Comparison of ENCODE assay signal across 1 cellular context in the genomic region with DNA sequence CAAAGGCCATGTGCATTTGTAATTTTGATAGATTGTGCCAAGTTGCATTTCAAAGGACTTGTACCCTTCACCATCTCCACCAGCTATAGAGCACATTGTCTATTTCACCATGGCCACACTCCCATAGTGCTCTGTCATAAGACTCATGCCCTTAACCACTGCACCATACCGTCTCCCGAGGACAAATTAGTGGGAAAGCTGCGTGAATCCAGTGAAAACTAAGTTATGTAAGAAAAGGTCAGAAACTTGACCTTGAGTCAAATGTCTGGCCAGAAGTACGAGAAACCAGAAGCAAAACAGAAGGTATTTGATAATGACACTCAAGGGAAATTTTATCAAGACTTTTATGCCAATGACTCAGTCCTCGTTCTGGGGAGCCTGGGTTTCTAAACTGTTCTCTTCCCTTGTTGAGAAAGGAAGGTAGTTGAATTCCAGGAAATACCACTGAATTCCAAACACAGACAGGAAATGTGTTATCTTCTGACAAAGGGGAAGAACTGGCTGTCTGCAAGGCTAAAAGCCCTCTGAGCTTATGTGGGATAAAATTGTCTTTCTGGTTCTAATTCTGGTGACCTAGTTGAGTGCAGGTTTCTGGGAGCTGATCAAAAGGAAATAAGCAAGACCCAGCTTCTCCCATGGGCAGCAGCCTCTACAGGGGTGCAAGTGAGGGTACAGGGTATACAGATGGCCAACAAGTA.
A peak's percentile ranks its signal among the peaks of the same experiment; 100 is the strongest.
TF ChIP-seq lines count a peak whose summit lies in the region.

No MANE protein-coding gene starts in this region.

TF ChIP-seq in K562, 482 proteins besides CTCF, POLR2A, EP300 and RAD21 (continued from another document and continues in another):
- TF ChIP-seq, protein P1, sequence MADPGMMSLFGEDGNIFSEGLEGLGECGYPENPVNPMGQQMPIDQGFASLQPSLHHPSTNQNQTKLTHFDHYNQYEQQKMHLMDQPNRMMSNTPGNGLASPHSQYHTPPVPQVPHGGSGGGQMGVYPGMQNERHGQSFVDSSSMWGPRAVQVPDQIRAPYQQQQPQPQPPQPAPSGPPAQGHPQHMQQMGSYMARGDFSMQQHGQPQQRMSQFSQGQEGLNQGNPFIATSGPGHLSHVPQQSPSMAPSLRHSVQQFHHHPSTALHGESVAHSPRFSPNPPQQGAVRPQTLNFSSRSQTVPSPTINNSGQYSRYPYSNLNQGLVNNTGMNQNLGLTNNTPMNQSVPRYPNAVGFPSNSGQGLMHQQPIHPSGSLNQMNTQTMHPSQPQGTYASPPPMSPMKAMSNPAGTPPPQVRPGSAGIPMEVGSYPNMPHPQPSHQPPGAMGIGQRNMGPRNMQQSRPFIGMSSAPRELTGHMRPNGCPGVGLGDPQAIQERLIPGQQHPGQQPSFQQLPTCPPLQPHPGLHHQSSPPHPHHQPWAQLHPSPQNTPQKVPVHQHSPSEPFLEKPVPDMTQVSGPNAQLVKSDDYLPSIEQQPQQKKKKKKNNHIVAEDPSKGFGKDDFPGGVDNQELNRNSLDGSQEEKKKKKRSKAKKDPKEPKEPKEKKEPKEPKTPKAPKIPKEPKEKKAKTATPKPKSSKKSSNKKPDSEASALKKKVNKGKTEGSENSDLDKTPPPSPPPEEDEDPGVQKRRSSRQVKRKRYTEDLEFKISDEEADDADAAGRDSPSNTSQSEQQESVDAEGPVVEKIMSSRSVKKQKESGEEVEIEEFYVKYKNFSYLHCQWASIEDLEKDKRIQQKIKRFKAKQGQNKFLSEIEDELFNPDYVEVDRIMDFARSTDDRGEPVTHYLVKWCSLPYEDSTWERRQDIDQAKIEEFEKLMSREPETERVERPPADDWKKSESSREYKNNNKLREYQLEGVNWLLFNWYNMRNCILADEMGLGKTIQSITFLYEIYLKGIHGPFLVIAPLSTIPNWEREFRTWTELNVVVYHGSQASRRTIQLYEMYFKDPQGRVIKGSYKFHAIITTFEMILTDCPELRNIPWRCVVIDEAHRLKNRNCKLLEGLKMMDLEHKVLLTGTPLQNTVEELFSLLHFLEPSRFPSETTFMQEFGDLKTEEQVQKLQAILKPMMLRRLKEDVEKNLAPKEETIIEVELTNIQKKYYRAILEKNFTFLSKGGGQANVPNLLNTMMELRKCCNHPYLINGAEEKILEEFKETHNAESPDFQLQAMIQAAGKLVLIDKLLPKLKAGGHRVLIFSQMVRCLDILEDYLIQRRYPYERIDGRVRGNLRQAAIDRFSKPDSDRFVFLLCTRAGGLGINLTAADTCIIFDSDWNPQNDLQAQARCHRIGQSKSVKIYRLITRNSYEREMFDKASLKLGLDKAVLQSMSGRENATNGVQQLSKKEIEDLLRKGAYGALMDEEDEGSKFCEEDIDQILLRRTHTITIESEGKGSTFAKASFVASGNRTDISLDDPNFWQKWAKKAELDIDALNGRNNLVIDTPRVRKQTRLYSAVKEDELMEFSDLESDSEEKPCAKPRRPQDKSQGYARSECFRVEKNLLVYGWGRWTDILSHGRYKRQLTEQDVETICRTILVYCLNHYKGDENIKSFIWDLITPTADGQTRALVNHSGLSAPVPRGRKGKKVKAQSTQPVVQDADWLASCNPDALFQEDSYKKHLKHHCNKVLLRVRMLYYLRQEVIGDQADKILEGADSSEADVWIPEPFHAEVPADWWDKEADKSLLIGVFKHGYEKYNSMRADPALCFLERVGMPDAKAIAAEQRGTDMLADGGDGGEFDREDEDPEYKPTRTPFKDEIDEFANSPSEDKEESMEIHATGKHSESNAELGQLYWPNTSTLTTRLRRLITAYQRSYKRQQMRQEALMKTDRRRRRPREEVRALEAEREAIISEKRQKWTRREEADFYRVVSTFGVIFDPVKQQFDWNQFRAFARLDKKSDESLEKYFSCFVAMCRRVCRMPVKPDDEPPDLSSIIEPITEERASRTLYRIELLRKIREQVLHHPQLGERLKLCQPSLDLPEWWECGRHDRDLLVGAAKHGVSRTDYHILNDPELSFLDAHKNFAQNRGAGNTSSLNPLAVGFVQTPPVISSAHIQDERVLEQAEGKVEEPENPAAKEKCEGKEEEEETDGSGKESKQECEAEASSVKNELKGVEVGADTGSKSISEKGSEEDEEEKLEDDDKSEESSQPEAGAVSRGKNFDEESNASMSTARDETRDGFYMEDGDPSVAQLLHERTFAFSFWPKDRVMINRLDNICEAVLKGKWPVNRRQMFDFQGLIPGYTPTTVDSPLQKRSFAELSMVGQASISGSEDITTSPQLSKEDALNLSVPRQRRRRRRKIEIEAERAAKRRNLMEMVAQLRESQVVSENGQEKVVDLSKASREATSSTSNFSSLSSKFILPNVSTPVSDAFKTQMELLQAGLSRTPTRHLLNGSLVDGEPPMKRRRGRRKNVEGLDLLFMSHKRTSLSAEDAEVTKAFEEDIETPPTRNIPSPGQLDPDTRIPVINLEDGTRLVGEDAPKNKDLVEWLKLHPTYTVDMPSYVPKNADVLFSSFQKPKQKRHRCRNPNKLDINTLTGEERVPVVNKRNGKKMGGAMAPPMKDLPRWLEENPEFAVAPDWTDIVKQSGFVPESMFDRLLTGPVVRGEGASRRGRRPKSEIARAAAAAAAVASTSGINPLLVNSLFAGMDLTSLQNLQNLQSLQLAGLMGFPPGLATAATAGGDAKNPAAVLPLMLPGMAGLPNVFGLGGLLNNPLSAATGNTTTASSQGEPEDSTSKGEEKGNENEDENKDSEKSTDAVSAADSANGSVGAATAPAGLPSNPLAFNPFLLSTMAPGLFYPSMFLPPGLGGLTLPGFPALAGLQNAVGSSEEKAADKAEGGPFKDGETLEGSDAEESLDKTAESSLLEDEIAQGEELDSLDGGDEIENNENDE (IDR thresholded peaks at IDR 0.05; ENCODE audit: low read depth, low read length) = no peak
- TF ChIP-seq, protein P2, sequence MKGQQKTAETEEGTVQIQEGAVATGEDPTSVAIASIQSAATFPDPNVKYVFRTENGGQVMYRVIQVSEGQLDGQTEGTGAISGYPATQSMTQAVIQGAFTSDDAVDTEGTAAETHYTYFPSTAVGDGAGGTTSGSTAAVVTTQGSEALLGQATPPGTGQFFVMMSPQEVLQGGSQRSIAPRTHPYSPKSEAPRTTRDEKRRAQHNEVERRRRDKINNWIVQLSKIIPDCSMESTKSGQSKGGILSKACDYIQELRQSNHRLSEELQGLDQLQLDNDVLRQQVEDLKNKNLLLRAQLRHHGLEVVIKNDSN (CRISPR knock-in tag; IDR thresholded peaks at IDR 0.05) = no peak
- TF ChIP-seq GATAD2B (IDR thresholded peaks at IDR 0.05; ENCODE audit: borderline replicate concordance) (0 out of 2 replicates have a peak, but pooled peaks have one; percentile 14), NCOA2 (IDR thresholded peaks at IDR 0.05; ENCODE audit: partially characterized antibody in 2 of 2) (no peak), RUNX1 (IDR thresholded peaks at IDR 0.05; ENCODE audit: low read depth) (no peak), ZNF780A (CRISPR knock-in tag; IDR thresholded peaks at IDR 0.05) (no peak), ZNF274 (IDR thresholded peaks at IDR 0.05; ENCODE audit: borderline replicate concordance, low read depth, low read length) (no peak), YY1 (IDR thresholded peaks at IDR 0.05; ENCODE audit: borderline replicate concordance in 1 of 3, control insufficient read depth in 1 of 3, extremely low read depth in 1 of 3, insufficient read depth in 3 of 3, insufficient read length in 1 of 3, insufficient replicate concordance in 2 of 3, low read depth in 1 of 3, low read length in 2 of 3) (no peak), ZC3H4 (CRISPR knock-in tag; IDR thresholded peaks at IDR 0.05; ENCODE audit: borderline replicate concordance) (no peak), ZNF282 (CRISPR knock-in tag; IDR thresholded peaks at IDR 0.05) (no peak), HDAC6 (IDR thresholded peaks at IDR 0.05; ENCODE audit: low read depth, low read length) (no peak), KHSRP (IDR thresholded peaks at IDR 0.05) (no peak), STAT5A (IDR thresholded peaks at IDR 0.05; ENCODE audit: borderline replicate concordance, low read length) (peak; percentile 78), SMAD1 (IDR thresholded peaks at IDR 0.05; ENCODE audit: low read depth, low read length, partially characterized antibody) (peak; percentile 80), HSF4 (CRISPR knock-in tag; IDR thresholded peaks at IDR 0.05; ENCODE audit: borderline replicate concordance) (no peak), TEAD4 (IDR thresholded peaks at IDR 0.05; ENCODE audit: low read length) (peak; percentile 81), TEAD4 (CRISPR knock-in tag; IDR thresholded peaks at IDR 0.05; ENCODE audit: borderline replicate concordance) (no peak), OTX1 (CRISPR knock-in tag; IDR thresholded peaks at IDR 0.05) (no peak), FOXA1 (IDR thresholded peaks at IDR 0.05; ENCODE audit: borderline replicate concordance) (no peak), CBX3 (IDR thresholded peaks at IDR 0.05; ENCODE audit: borderline replicate concordance in 1 of 2, low read length in 2 of 2) (no peak; a peak in 1 of 3 replicates)
- TF ChIP-seq, protein P3, sequence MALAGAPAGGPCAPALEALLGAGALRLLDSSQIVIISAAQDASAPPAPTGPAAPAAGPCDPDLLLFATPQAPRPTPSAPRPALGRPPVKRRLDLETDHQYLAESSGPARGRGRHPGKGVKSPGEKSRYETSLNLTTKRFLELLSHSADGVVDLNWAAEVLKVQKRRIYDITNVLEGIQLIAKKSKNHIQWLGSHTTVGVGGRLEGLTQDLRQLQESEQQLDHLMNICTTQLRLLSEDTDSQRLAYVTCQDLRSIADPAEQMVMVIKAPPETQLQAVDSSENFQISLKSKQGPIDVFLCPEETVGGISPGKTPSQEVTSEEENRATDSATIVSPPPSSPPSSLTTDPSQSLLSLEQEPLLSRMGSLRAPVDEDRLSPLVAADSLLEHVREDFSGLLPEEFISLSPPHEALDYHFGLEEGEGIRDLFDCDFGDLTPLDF (CRISPR knock-in tag; IDR thresholded peaks at IDR 0.05) = no peak
- TF ChIP-seq, protein P4, sequence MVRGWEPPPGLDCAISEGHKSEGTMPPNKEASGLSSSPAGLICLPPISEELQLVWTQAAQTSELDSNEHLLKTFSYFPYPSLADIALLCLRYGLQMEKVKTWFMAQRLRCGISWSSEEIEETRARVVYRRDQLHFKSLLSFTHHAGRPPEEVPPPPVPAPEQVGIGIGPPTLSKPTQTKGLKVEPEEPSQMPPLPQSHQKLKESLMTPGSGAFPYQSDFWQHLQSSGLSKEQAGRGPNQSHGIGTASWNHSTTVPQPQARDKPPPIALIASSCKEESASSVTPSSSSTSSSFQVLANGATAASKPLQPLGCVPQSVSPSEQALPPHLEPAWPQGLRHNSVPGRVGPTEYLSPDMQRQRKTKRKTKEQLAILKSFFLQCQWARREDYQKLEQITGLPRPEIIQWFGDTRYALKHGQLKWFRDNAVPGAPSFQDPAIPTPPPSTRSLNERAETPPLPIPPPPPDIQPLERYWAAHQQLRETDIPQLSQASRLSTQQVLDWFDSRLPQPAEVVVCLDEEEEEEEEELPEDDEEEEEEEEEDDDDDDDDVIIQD (CRISPR knock-in tag; IDR thresholded peaks at IDR 0.05) = no peak
- TF ChIP-seq, protein P5, sequence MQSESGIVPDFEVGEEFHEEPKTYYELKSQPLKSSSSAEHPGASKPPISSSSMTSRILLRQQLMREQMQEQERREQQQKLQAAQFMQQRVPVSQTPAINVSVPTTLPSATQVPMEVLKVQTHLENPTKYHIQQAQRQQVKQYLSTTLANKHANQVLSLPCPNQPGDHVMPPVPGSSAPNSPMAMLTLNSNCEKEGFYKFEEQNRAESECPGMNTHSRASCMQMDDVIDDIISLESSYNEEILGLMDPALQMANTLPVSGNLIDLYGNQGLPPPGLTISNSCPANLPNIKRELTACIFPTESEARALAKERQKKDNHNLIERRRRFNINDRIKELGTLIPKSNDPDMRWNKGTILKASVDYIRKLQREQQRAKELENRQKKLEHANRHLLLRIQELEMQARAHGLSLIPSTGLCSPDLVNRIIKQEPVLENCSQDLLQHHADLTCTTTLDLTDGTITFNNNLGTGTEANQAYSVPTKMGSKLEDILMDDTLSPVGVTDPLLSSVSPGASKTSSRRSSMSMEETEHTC (IDR thresholded peaks at IDR 0.05) = no peak
- TF ChIP-seq, protein P6, sequence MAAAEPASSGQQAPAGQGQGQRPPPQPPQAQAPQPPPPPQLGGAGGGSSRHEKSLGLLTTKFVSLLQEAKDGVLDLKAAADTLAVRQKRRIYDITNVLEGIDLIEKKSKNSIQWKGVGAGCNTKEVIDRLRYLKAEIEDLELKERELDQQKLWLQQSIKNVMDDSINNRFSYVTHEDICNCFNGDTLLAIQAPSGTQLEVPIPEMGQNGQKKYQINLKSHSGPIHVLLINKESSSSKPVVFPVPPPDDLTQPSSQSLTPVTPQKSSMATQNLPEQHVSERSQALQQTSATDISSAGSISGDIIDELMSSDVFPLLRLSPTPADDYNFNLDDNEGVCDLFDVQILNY (CRISPR knock-in tag; IDR thresholded peaks at IDR 0.05) = no peak
- TF ChIP-seq, protein P7, sequence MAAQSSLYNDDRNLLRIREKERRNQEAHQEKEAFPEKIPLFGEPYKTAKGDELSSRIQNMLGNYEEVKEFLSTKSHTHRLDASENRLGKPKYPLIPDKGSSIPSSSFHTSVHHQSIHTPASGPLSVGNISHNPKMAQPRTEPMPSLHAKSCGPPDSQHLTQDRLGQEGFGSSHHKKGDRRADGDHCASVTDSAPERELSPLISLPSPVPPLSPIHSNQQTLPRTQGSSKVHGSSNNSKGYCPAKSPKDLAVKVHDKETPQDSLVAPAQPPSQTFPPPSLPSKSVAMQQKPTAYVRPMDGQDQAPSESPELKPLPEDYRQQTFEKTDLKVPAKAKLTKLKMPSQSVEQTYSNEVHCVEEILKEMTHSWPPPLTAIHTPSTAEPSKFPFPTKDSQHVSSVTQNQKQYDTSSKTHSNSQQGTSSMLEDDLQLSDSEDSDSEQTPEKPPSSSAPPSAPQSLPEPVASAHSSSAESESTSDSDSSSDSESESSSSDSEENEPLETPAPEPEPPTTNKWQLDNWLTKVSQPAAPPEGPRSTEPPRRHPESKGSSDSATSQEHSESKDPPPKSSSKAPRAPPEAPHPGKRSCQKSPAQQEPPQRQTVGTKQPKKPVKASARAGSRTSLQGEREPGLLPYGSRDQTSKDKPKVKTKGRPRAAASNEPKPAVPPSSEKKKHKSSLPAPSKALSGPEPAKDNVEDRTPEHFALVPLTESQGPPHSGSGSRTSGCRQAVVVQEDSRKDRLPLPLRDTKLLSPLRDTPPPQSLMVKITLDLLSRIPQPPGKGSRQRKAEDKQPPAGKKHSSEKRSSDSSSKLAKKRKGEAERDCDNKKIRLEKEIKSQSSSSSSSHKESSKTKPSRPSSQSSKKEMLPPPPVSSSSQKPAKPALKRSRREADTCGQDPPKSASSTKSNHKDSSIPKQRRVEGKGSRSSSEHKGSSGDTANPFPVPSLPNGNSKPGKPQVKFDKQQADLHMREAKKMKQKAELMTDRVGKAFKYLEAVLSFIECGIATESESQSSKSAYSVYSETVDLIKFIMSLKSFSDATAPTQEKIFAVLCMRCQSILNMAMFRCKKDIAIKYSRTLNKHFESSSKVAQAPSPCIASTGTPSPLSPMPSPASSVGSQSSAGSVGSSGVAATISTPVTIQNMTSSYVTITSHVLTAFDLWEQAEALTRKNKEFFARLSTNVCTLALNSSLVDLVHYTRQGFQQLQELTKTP (IDR thresholded peaks at IDR 0.05; ENCODE audit: low read depth in 1 of 2, partially characterized antibody in 2 of 2) = peak in 1 of 2 experiments; percentile 43
